ENCODE assay signal across 1 cellular context in the genomic region with DNA sequence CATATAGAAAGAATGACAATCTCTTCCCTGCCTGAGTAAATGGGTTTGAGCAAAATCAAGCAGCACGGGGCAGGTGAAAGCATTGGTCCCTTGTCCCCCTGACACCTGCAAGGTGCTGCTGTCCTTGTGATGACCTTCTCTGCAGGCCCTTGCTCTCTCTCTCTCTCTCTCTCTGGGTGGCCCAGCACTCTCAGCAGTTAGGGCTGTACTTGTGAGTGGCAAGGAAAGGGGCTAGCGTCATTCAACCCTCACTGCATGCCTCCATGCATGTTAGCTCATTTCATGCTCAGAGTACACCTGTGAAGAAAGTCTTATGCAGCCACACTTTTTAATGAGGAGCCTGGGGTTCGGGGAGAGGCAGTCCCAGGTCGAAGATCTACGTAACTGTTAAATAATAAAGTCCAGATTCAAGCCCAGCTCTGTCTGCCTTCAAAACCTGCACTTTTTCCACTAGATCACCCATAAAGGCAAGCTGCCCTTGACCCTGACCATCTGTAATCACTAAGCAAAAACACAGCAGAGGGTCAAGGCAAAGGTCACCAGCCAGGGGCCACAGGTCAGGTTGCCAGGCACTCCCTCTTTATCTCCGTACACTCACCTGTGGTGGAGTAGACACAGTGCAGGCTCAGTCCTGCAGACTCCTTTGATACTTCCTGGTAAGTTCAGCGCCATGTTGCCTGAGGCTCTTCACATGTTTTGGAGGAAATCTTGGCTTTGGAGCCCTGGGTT.
TF ChIP-seq lines count a peak whose summit lies in the region.

No MANE protein-coding gene starts in this region.

TF ChIP-seq in HepG2, 621 proteins besides CTCF, POLR2A, EP300 and RAD21 (continued from another document and continues in another):
- TF ChIP-seq BRCA1 (CRISPR knock-in tag; IDR thresholded peaks at IDR 0.05) (no peak), TP53 (CRISPR knock-in tag; conservative IDR thresholded peaks at IDR 0.05) (no peak), ZNF124 (CRISPR knock-in tag; IDR thresholded peaks at IDR 0.05) (no peak), ZNF207 (IDR thresholded peaks at IDR 0.05; ENCODE audit: borderline replicate concordance) (no peak), MXD4 (CRISPR knock-in tag; IDR thresholded peaks at IDR 0.05) (no peak), HMG20A (CRISPR knock-in tag; IDR thresholded peaks at IDR 0.05; ENCODE audit: borderline replicate concordance) (peak; percentile 74), GATA4 (IDR thresholded peaks at IDR 0.05; ENCODE audit: borderline replicate concordance, low read depth) (no peak), IRF2 (CRISPR knock-in tag; IDR thresholded peaks at IDR 0.05) (0 out of 2 replicates have a peak, but pooled peaks have one; percentile 36), ZSCAN30 (CRISPR knock-in tag; IDR thresholded peaks at IDR 0.05) (no peak), TCF7L2 (IDR thresholded peaks at IDR 0.05; ENCODE audit: low read depth, low read length) (no peak), SP140L (CRISPR knock-in tag; IDR thresholded peaks at IDR 0.05; ENCODE audit: borderline replicate concordance) (no peak), FIP1L1 (IDR thresholded peaks at IDR 0.05; ENCODE audit: borderline replicate concordance, insufficient read depth, low read depth, low read length) (no peak), ZNF644 (CRISPR knock-in tag; IDR thresholded peaks at IDR 0.05; ENCODE audit: low read depth) (no peak), ZNF274 (CRISPR knock-in tag; IDR thresholded peaks at IDR 0.05) (no peak), HDAC1 (CRISPR knock-in tag; IDR thresholded peaks at IDR 0.05) (peak; percentile 58), SRSF9 (IDR thresholded peaks at IDR 0.05; ENCODE audit: borderline replicate concordance, insufficient read depth, low read depth, low read length, poor library complexity, severe bottlenecking) (no peak), ZKSCAN5 (CRISPR knock-in tag; IDR thresholded peaks at IDR 0.05) (no peak), ZNF773 (CRISPR knock-in tag; IDR thresholded peaks at IDR 0.05; ENCODE audit: borderline replicate concordance) (no peak), RFXANK (CRISPR knock-in tag; IDR thresholded peaks at IDR 0.05) (no peak), RAD51 (IDR thresholded peaks at IDR 0.05; ENCODE audit: borderline replicate concordance) (no peak), ZNF251 (CRISPR knock-in tag; IDR thresholded peaks at IDR 0.05) (no peak), ZNF253 (CRISPR knock-in tag; IDR thresholded peaks at IDR 0.05; ENCODE audit: borderline replicate concordance) (no peak), MAFK (conservative IDR thresholded peaks at IDR 0.05 in 1 of 2, IDR thresholded peaks at IDR 0.05 in 1 of 2; ENCODE audit: low read length in 2 of 2) (no peak), MIXL1 (CRISPR knock-in tag; IDR thresholded peaks at IDR 0.05) (no peak), ZNF589 (CRISPR knock-in tag; conservative IDR thresholded peaks at IDR 0.05) (no peak), ZNF382 (CRISPR knock-in tag; IDR thresholded peaks at IDR 0.05; ENCODE audit: borderline replicate concordance) (no peak), ZNF629 (CRISPR knock-in tag; conservative IDR thresholded peaks at IDR 0.05) (no peak)
- TF ChIP-seq, protein P1, sequence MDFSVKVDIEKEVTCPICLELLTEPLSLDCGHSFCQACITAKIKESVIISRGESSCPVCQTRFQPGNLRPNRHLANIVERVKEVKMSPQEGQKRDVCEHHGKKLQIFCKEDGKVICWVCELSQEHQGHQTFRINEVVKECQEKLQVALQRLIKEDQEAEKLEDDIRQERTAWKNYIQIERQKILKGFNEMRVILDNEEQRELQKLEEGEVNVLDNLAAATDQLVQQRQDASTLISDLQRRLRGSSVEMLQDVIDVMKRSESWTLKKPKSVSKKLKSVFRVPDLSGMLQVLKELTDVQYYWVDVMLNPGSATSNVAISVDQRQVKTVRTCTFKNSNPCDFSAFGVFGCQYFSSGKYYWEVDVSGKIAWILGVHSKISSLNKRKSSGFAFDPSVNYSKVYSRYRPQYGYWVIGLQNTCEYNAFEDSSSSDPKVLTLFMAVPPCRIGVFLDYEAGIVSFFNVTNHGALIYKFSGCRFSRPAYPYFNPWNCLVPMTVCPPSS (IDR thresholded peaks at IDR 0.05): no peak
- TF ChIP-seq, protein P2, sequence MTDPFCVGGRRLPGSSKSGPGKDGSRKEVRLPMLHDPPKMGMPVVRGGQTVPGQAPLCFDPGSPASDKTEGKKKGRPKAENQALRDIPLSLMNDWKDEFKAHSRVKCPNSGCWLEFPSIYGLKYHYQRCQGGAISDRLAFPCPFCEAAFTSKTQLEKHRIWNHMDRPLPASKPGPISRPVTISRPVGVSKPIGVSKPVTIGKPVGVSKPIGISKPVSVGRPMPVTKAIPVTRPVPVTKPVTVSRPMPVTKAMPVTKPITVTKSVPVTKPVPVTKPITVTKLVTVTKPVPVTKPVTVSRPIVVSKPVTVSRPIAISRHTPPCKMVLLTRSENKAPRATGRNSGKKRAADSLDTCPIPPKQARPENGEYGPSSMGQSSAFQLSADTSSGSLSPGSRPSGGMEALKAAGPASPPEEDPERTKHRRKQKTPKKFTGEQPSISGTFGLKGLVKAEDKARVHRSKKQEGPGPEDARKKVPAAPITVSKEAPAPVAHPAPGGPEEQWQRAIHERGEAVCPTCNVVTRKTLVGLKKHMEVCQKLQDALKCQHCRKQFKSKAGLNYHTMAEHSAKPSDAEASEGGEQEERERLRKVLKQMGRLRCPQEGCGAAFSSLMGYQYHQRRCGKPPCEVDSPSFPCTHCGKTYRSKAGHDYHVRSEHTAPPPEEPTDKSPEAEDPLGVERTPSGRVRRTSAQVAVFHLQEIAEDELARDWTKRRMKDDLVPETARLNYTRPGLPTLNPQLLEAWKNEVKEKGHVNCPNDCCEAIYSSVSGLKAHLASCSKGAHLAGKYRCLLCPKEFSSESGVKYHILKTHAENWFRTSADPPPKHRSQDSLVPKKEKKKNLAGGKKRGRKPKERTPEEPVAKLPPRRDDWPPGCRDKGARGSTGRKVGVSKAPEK (CRISPR knock-in tag; IDR thresholded peaks at IDR 0.05; ENCODE audit: borderline replicate concordance): no peak
- TF ChIP-seq, protein P3, sequence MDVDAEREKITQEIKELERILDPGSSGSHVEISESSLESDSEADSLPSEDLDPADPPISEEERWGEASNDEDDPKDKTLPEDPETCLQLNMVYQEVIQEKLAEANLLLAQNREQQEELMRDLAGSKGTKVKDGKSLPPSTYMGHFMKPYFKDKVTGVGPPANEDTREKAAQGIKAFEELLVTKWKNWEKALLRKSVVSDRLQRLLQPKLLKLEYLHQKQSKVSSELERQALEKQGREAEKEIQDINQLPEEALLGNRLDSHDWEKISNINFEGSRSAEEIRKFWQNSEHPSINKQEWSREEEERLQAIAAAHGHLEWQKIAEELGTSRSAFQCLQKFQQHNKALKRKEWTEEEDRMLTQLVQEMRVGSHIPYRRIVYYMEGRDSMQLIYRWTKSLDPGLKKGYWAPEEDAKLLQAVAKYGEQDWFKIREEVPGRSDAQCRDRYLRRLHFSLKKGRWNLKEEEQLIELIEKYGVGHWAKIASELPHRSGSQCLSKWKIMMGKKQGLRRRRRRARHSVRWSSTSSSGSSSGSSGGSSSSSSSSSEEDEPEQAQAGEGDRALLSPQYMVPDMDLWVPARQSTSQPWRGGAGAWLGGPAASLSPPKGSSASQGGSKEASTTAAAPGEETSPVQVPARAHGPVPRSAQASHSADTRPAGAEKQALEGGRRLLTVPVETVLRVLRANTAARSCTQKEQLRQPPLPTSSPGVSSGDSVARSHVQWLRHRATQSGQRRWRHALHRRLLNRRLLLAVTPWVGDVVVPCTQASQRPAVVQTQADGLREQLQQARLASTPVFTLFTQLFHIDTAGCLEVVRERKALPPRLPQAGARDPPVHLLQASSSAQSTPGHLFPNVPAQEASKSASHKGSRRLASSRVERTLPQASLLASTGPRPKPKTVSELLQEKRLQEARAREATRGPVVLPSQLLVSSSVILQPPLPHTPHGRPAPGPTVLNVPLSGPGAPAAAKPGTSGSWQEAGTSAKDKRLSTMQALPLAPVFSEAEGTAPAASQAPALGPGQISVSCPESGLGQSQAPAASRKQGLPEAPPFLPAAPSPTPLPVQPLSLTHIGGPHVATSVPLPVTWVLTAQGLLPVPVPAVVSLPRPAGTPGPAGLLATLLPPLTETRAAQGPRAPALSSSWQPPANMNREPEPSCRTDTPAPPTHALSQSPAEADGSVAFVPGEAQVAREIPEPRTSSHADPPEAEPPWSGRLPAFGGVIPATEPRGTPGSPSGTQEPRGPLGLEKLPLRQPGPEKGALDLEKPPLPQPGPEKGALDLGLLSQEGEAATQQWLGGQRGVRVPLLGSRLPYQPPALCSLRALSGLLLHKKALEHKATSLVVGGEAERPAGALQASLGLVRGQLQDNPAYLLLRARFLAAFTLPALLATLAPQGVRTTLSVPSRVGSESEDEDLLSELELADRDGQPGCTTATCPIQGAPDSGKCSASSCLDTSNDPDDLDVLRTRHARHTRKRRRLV (CRISPR knock-in tag; IDR thresholded peaks at IDR 0.05): no peak
- TF ChIP-seq, protein P4, sequence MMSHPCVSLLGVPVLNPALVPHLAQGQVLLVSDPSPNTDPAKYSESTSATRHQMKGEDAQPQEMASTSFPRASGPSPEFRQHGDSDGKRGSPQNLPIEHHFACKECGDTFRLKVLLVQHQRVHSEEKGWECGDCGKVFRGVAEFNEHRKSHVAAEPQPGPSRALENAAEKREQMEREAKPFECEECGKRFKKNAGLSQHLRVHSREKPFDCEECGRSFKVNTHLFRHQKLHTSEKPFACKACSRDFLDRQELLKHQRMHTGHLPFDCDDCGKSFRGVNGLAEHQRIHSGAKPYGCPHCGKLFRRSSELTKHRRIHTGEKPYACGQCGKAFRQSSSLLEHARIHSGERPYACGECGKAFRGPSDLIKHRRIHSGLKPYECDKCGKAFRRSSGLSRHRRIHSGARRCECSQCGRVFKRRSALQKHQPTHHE (CRISPR knock-in tag; IDR thresholded peaks at IDR 0.05; ENCODE audit: borderline replicate concordance): no peak
- TF ChIP-seq, protein P5, sequence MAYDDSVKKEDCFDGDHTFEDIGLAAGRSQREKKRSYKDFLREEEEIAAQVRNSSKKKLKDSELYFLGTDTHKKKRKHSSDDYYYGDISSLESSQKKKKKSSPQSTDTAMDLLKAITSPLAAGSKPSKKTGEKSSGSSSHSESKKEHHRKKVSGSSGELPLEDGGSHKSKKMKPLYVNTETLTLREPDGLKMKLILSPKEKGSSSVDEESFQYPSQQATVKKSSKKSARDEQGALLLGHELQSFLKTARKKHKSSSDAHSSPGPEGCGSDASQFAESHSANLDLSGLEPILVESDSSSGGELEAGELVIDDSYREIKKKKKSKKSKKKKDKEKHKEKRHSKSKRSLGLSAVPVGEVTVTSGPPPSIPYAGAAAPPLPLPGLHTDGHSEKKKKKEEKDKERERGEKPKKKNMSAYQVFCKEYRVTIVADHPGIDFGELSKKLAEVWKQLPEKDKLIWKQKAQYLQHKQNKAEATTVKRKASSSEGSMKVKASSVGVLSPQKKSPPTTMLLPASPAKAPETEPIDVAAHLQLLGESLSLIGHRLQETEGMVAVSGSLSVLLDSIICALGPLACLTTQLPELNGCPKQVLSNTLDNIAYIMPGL (CRISPR knock-in tag; IDR thresholded peaks at IDR 0.05; ENCODE audit: borderline replicate concordance in 1 of 2, low read depth in 1 of 2): no peak
- TF ChIP-seq, protein P6, sequence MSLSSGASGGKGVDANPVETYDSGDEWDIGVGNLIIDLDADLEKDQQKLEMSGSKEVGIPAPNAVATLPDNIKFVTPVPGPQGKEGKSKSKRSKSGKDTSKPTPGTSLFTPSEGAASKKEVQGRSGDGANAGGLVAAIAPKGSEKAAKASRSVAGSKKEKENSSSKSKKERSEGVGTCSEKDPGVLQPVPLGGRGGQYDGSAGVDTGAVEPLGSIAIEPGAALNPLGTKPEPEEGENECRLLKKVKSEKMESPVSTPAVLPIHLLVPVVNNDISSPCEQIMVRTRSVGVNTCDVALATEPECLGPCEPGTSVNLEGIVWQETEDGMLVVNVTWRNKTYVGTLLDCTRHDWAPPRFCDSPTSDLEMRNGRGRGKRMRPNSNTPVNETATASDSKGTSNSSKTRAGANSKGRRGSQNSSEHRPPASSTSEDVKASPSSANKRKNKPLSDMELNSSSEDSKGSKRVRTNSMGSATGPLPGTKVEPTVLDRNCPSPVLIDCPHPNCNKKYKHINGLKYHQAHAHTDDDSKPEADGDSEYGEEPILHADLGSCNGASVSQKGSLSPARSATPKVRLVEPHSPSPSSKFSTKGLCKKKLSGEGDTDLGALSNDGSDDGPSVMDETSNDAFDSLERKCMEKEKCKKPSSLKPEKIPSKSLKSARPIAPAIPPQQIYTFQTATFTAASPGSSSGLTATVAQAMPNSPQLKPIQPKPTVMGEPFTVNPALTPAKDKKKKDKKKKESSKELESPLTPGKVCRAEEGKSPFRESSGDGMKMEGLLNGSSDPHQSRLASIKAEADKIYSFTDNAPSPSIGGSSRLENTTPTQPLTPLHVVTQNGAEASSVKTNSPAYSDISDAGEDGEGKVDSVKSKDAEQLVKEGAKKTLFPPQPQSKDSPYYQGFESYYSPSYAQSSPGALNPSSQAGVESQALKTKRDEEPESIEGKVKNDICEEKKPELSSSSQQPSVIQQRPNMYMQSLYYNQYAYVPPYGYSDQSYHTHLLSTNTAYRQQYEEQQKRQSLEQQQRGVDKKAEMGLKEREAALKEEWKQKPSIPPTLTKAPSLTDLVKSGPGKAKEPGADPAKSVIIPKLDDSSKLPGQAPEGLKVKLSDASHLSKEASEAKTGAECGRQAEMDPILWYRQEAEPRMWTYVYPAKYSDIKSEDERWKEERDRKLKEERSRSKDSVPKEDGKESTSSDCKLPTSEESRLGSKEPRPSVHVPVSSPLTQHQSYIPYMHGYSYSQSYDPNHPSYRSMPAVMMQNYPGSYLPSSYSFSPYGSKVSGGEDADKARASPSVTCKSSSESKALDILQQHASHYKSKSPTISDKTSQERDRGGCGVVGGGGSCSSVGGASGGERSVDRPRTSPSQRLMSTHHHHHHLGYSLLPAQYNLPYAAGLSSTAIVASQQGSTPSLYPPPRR (CRISPR knock-in tag; IDR thresholded peaks at IDR 0.05; ENCODE audit: borderline replicate concordance): peak; percentile 67; the same call in 1 of the 2 replicates
- TF ChIP-seq, protein P7, sequence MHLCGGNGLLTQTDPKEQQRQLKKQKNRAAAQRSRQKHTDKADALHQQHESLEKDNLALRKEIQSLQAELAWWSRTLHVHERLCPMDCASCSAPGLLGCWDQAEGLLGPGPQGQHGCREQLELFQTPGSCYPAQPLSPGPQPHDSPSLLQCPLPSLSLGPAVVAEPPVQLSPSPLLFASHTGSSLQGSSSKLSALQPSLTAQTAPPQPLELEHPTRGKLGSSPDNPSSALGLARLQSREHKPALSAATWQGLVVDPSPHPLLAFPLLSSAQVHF (CRISPR knock-in tag; IDR thresholded peaks at IDR 0.05): no peak
- TF ChIP-seq, protein P8, sequence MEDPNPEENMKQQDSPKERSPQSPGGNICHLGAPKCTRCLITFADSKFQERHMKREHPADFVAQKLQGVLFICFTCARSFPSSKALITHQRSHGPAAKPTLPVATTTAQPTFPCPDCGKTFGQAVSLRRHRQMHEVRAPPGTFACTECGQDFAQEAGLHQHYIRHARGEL (CRISPR knock-in tag; IDR thresholded peaks at IDR 0.05): no peak
